Comparison of ENCODE assay signal across 34 cellular contexts in genomic region chr9:133836818-133837217, GRCh38.
"Had no signal": no experiment of that assay in that cellular context is flagged by ENCODE, and none has a peak within 500 bp of the region (broad histone marks: within the 10 kb centered on the region; RNA-seq: fewer than 3 reads in every experiment).

No MANE protein-coding gene starts in this region.

- H3K9ac ChIP-seq: KMS-11 had no signal

- H3K27ac Mint-ChIP-seq: activated CD4-positive, alpha-beta T cell treated with anti-CD3 and anti-CD28 coated beads, Interleukin-2, amount 10 ng/mL, durations not matched to agents 24 days and 14 days; activated CD8-positive, alpha-beta T cell treated with anti-CD3 and anti-CD28 coated beads for 36 hours; activated naive CD4-positive, alpha-beta T cell treated with anti-CD3 and anti-CD28 coated beads, Interleukin-2, amount 50 U/mL, for 24 hours; activated naive CD8-positive, alpha-beta T cell treated with anti-CD3 and anti-CD28 coated beads, Interleukin-2, amount 10 ng/mL, durations not matched to agents 7 days and 5 days; activated T-cell treated with anti-CD3 and anti-CD28 coated beads, Interleukin-2, amount 50 U/mL, for 24 hours; activated T-helper 2 cell treated with anti-CD3 and anti-CD28 coated beads, Interferon-gamma antibody, Interleukin-2, Interleukin-4, amounts not matched to agents 10 μg/mL and 5 μg/mL and 100 μg/mL, durations not matched to agents 14 hours and 24 hours and 36 hours had no signal

- H3K4me1 ChIP-seq: body of pancreas had no signal

- H3K4me3 ChIP-seq: body of pancreas, Peyer's patch had no signal

- H3K4me2 ChIP-seq: KMS-11 had no signal

- DNase-seq: activated CD4-positive, alpha-beta T cell treated with anti-CD3 and anti-CD28 coated beads, Interleukin-2, amount 10 ng/mL, durations not matched to agents 24 days and 14 days; activated CD4-positive, alpha-beta T cell treated with anti-CD3 and anti-CD28 coated beads, Interleukin-2, amount 50 U/mL, for 4 hours; activated CD4-positive, CD25-positive, alpha-beta regulatory T cell; activated CD8-positive, alpha-beta T cell treated with anti-CD3 and anti-CD28 coated beads for 36 hours; activated gamma-delta T cell; activated naive CD4-positive, alpha-beta T cell treated with Interleukin-2 at 50 U/mL for 16 hours; activated naive CD8-positive, alpha-beta T cell treated with anti-CD3 and anti-CD28 coated beads, Interleukin-2, amount 10 ng/mL, durations not matched to agents 7 days and 5 days; activated T-cell treated with anti-CD3 and anti-CD28 coated beads, Interleukin-2, amount 50 U/mL, for 24 hours; amygdala; body of pancreas; caudate nucleus; cerebellar nuclear complex; MM.1S; MV-4-11; NCI-H1092; NCI-H146; NCI-H187; NCI-H2029 treated with DMSO at 0.1 percent for 48 hours; NCI-H2171 treated with DMSO at 0.1 percent for 48 hours; NCI-H226; NCI-H446 treated with DMSO at 0.1 percent for 48 hours; NCI-H69; NK-92 treated with Interleukin-12 subunit alpha and Interleukin-12 subunit beta, amount 100 ng/mL, for 24 hours; PC-3; Peyer's patch; RPMI8226; SW 1271; T-helper 1 cell; T-helper 2 cell; T-helper 9 cell; WERI-Rb-1 had no signal

- H3K4me1 Mint-ChIP-seq: activated CD4-positive, alpha-beta T cell treated with anti-CD3 and anti-CD28 coated beads, Interleukin-2, amount 10 ng/mL, durations not matched to agents 24 days and 14 days; activated naive CD4-positive, alpha-beta T cell treated with anti-CD3 and anti-CD28 coated beads, Interleukin-2, amount 50 U/mL, for 24 hours; activated naive CD8-positive, alpha-beta T cell treated with anti-CD3 and anti-CD28 coated beads, Interleukin-2, amount 10 ng/mL, durations not matched to agents 7 days and 5 days had no signal

- H3K9me3 Mint-ChIP-seq: activated CD4-positive, alpha-beta T cell treated with anti-CD3 and anti-CD28 coated beads, Interleukin-2, amount 10 ng/mL, durations not matched to agents 24 days and 14 days; activated CD8-positive, alpha-beta T cell treated with anti-CD3 and anti-CD28 coated beads for 36 hours; activated naive CD4-positive, alpha-beta T cell treated with anti-CD3 and anti-CD28 coated beads, Interleukin-2, amount 50 U/mL, for 24 hours; activated naive CD8-positive, alpha-beta T cell treated with anti-CD3 and anti-CD28 coated beads, Interleukin-2, amount 10 ng/mL, durations not matched to agents 7 days and 5 days; activated T-cell treated with anti-CD3 and anti-CD28 coated beads, Interleukin-2, amount 50 U/mL, for 24 hours; activated T-helper 2 cell treated with anti-CD3 and anti-CD28 coated beads, Interferon-gamma antibody, Interleukin-2, Interleukin-4, amounts not matched to agents 10 μg/mL and 5 μg/mL and 100 μg/mL, durations not matched to agents 14 hours and 24 hours and 36 hours had no signal

- ATAC-seq: activated CD8-positive, alpha-beta T cell treated with anti-CD3 and anti-CD28 coated beads for 36 hours; body of pancreas; PC-3 had no signal

- H3K9me3 ChIP-seq: body of pancreas, Peyer's patch had no signal

- H3K36me3 Mint-ChIP-seq: activated naive CD4-positive, alpha-beta T cell treated with anti-CD3 and anti-CD28 coated beads, Interleukin-2, amount 50 U/mL, for 24 hours; activated naive CD8-positive, alpha-beta T cell treated with anti-CD3 and anti-CD28 coated beads, Interleukin-2, amount 10 ng/mL, durations not matched to agents 7 days and 5 days had no signal

- H3K27me3 ChIP-seq: body of pancreas, Peyer's patch had no signal

- H3K27me3 Mint-ChIP-seq: activated CD4-positive, alpha-beta T cell treated with anti-CD3 and anti-CD28 coated beads, Interleukin-2, amount 10 ng/mL, durations not matched to agents 24 days and 14 days; activated CD8-positive, alpha-beta T cell treated with anti-CD3 and anti-CD28 coated beads for 36 hours; activated naive CD4-positive, alpha-beta T cell treated with anti-CD3 and anti-CD28 coated beads, Interleukin-2, amount 50 U/mL, for 24 hours; activated naive CD8-positive, alpha-beta T cell treated with anti-CD3 and anti-CD28 coated beads, Interleukin-2, amount 10 ng/mL, durations not matched to agents 7 days and 5 days; activated T-cell treated with anti-CD3 and anti-CD28 coated beads, Interleukin-2, amount 50 U/mL, for 24 hours had no signal

- H3K36me3 ChIP-seq: Peyer's patch had no signal

- H3K4me3 Mint-ChIP-seq: activated CD4-positive, alpha-beta T cell treated with anti-CD3 and anti-CD28 coated beads, Interleukin-2, amount 10 ng/mL, durations not matched to agents 24 days and 14 days; activated CD8-positive, alpha-beta T cell treated with anti-CD3 and anti-CD28 coated beads for 36 hours; activated naive CD4-positive, alpha-beta T cell treated with anti-CD3 and anti-CD28 coated beads, Interleukin-2, amount 50 U/mL, for 24 hours; activated naive CD8-positive, alpha-beta T cell treated with anti-CD3 and anti-CD28 coated beads, Interleukin-2, amount 10 ng/mL, durations not matched to agents 7 days and 5 days; activated T-cell treated with anti-CD3 and anti-CD28 coated beads, Interleukin-2, amount 50 U/mL, for 24 hours had no signal

- H3K27ac ChIP-seq: body of pancreas, KMS-11, Peyer's patch, WERI-Rb-1 had no signal
